20 cellular contexts compared by ENCODE assay signal in the genomic region with DNA sequence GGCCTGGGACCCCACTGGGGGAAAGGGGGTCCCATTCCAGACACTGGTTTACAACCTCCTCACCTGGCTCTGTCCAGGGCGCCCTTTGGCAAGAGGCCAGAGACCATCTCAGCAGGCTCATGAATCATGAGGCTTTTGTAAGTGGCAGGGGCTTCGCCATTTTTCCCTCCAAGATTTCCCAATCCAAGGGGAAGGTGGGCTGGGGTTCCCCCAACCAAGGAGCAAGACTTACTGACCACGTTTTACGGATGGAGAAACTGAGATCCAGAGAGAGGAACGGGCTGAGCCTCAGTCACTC.
"Had no signal": no experiment of that assay in that cellular context is flagged by ENCODE, and none has a peak within 500 bp of the region (broad histone marks: within the 10 kb centered on the region; RNA-seq: fewer than 3 reads in every experiment).

No MANE protein-coding gene starts in this region.

- H3K4me1 ChIP-seq: esophagus squamous epithelium, gastroesophageal sphincter, tibial artery, upper lobe of right lung, vagina had no signal

- H3K27ac ChIP-seq: esophagus squamous epithelium, gastroesophageal sphincter, neutrophil, tibial artery, upper lobe of right lung, vagina had no signal

- H3K27me3 ChIP-seq: tibial artery, upper lobe of right lung, vagina had no signal

- DNase-seq: dermis blood vessel endothelial cell; esophagus squamous epithelium; foreskin fibroblast; immature natural killer cell; kidney; left cardiac atrium; left ventricle myocardium superior; mesendoderm; naive thymus-derived CD4-positive, alpha-beta T cell; nephron progenitor cell; right cardiac atrium; small intestine; stimulated activated CD4-positive, alpha-beta T cell treated with anti-CD3 and anti-CD28 coated beads, Interleukin-12 subunit alpha, Interleukin-12 subunit beta, amount 100 ng/mL, for 4 hours; stimulated activated naive CD4-positive, alpha-beta T cell treated with Interleukin-2 at 50 U/mL for 16 hours; tibial artery; upper lobe of right lung had no signal

- H3K9me3 ChIP-seq: esophagus squamous epithelium, gastroesophageal sphincter, neutrophil, tibial artery, upper lobe of right lung, vagina had no signal

- H3K4me3 ChIP-seq: esophagus squamous epithelium, gastroesophageal sphincter, lung, tibial artery, upper lobe of right lung, vagina had no signal

- H3K36me3 ChIP-seq: esophagus squamous epithelium, gastroesophageal sphincter, neutrophil, tibial artery, upper lobe of right lung, vagina had no signal
